In genomic region chr5:153491408-153491807, GRCh38 we compare ENCODE assay signal across 19 cellular contexts. TPM values are rescaled to one million over a fixed set of nuclear protein-coding genes. Genes with fewer than 3 reads are reported as not detected.
A peak's percentile ranks its signal among the peaks of the same experiment; 100 is the strongest.
DNase-seq lines count a peak whose midpoint lies in the region; FAIRE-seq and TF ChIP-seq lines count a peak whose summit lies in the region.
"Had no signal": no experiment of that assay in that cellular context is flagged by ENCODE, and none has a peak within 500 bp of the region (broad histone marks: within the 10 kb centered on the region; RNA-seq: fewer than 3 reads in every experiment).

No MANE protein-coding gene starts in this region.

- dilution Hi-C loops in mammary epithelial cell (cut with HindIII; ENCODE audit: low sequenced_read_pairs), result no loop called here

- no peaks in the 10 kb centered on the region for H3K9me3 ChIP-seq in ES-I3 (ENCODE audit: control insufficient read depth, insufficient read depth, low read length)
- H3K9me3 ChIP-seq in mammary epithelial cell (replicated peaks; ENCODE audit: insufficient read depth, low read length), result no peaks in the 10 kb centered on the region
- H3K9me3 ChIP-seq in iPS-15b (ENCODE audit: control insufficient read depth, insufficient read depth, low read length), result no peaks in the 10 kb centered on the region
- H3K9me3 ChIP-seq: ovary had no signal

- no peaks in the 10 kb centered on the region for H3K36me3 ChIP-seq in ES-I3 (ENCODE audit: insufficient read depth, low read length)
- H3K36me3 ChIP-seq in mammary epithelial cell (ENCODE audit: insufficient read depth, low read length), result no peaks in the 10 kb centered on the region
- H3K36me3 ChIP-seq in iPS-15b (ENCODE audit: control insufficient read depth, insufficient read depth, low read length), result no peaks in the 10 kb centered on the region
- H3K36me3 ChIP-seq in brain microvascular endothelial cell (replicated peaks), result no peaks in the 10 kb centered on the region
- H3K36me3 ChIP-seq: ovary had no signal

- H3K27me3 ChIP-seq in mammary epithelial cell (ENCODE audit: insufficient read depth, low read length) (no peaks in the 10 kb centered on the region), iPS-15b (ENCODE audit: control insufficient read depth, insufficient read depth, low read length) (peaks cover 9% of the 10 kb centered on the region), brain microvascular endothelial cell (replicated peaks) (no peaks in the 10 kb centered on the region)
- H3K27me3 ChIP-seq: ovary had no signal

- H3K9me3 Mint-ChIP-seq in osteocyte (ENCODE audit: unreplicated experiment), result no peaks in the 10 kb centered on the region
- H3K9me3 Mint-ChIP-seq: activated naive CD4-positive, alpha-beta T cell treated with anti-CD3 and anti-CD28 coated beads, Interleukin-2, amount 50 U/mL, for 24 hours; stimulated activated effector memory CD8-positive, alpha-beta T cell treated with anti-CD3 and anti-CD28 coated beads, Interleukin-12 subunit alpha, Interleukin-12 subunit beta, amount 100 ng/mL, for 72 hours had no signal

- H3K27ac ChIP-seq in mammary epithelial cell (ENCODE audit: insufficient read depth, low read depth, low read length) (no peak overlapping the region), brain microvascular endothelial cell (no peak overlapping the region)
- H3K27ac ChIP-seq: ovary had no signal

- H3K4me2 ChIP-seq in mammary epithelial cell (ENCODE audit: insufficient read depth, low read depth, low read length), result no peak overlapping the region

- FAIRE-seq in D721Med (lab: Jason Lieb, UNC), result no peak
- FAIRE-seq: endometrium, islet of Langerhans had no signal

- CTCF ChIA-PET in mammary epithelial cell (lab: Charles Lee; ENCODE audit: low non-redundant PET), result no interaction called here

- H3K4me1 Mint-ChIP-seq in osteocyte (ENCODE audit: unreplicated experiment), result peaks cover 60% of the 10 kb centered on the region
- H3K4me1 Mint-ChIP-seq: activated naive CD4-positive, alpha-beta T cell treated with anti-CD3 and anti-CD28 coated beads, Interleukin-2, amount 50 U/mL, for 24 hours; CD4-positive, alpha-beta memory T cell; stimulated activated effector memory CD8-positive, alpha-beta T cell treated with anti-CD3 and anti-CD28 coated beads, Interleukin-12 subunit alpha, Interleukin-12 subunit beta, amount 100 ng/mL, for 72 hours had no signal

- TF ChIP-seq CTCF in mammary epithelial cell (conservative IDR thresholded peaks at IDR 0.05 in 1 of 2, IDR thresholded peaks at IDR 0.05 in 1 of 2; ENCODE audit: extremely low read depth in 1 of 2, insufficient read depth in 1 of 2, low read depth in 1 of 2, low read length in 2 of 2) (no peak), osteocyte (IDR thresholded peaks at IDR 0.05) (no peak), D721Med (IDR thresholded peaks at IDR 0.05; ENCODE audit: insufficient read depth, missing control alignments) (no peak), brain microvascular endothelial cell (IDR thresholded peaks at IDR 0.05; ENCODE audit: low read depth, low read length, missing control alignments) (no peak)

- H3K4me3 ChIP-seq in mammary epithelial cell (replicated peaks in 1 of 3; ENCODE audit: insufficient read depth in 1 of 3, low read depth in 2 of 3, low read length in 3 of 3) (no peak overlapping the region), iPS-15b (ENCODE audit: low read depth, low read length) (peak overlapping the region; percentile 69), brain microvascular endothelial cell (ENCODE audit: low read depth, low read length) (no peak overlapping the region)
- H3K4me3 ChIP-seq: ovary had no signal

- H3K4me3 Mint-ChIP-seq in osteocyte (ENCODE audit: unreplicated experiment), result peak overlapping the region; percentile 88
- H3K4me3 Mint-ChIP-seq: activated naive CD4-positive, alpha-beta T cell treated with anti-CD3 and anti-CD28 coated beads, Interleukin-2, amount 50 U/mL, for 24 hours; CD4-positive, alpha-beta memory T cell; stimulated activated effector memory CD8-positive, alpha-beta T cell treated with anti-CD3 and anti-CD28 coated beads, Interleukin-12 subunit alpha, Interleukin-12 subunit beta, amount 100 ng/mL, for 72 hours had no signal

- no peaks in the 10 kb centered on the region for H3K79me2 ChIP-seq in mammary epithelial cell (ENCODE audit: insufficient read depth, low read length)

- H3K4me1 ChIP-seq in ES-I3 (ENCODE audit: insufficient read depth, low read length) (peaks cover 8% of the 10 kb centered on the region; the same call in 1 of the 2 replicates), mammary epithelial cell (ENCODE audit: insufficient read depth, low read length) (peaks cover 5% of the 10 kb centered on the region), iPS-15b (ENCODE audit: control insufficient read depth, insufficient read depth, low read length) (peaks cover 10% of the 10 kb centered on the region)

- no peaks in the 10 kb centered on the region for H3K27me3 Mint-ChIP-seq in osteocyte (ENCODE audit: unreplicated experiment)

- H3K9ac ChIP-seq in ES-I3 (ENCODE audit: low read depth, low read length) (peak overlapping the region; percentile 68), mammary epithelial cell (ENCODE audit: insufficient read depth, low read length) (no peak overlapping the region), iPS-15b (ENCODE audit: low read depth, low read length) (peak overlapping the region; percentile 9)

- in situ Hi-C loops in mammary epithelial cell (cut with MboI; ENCODE audit: low sequenced_read_pairs in 2 of 2), result no loop called here
- in situ Hi-C loops in brain microvascular endothelial cell (cut with HindIII; ENCODE audit: low pct_ligation_motif_present, low sequenced_read_pairs), result no loop called here

- BruUV-seq in mammary epithelial cell (replicated peaks; lab: Mats Ljungman, UMichigan), result no TSS peak

- H3K27ac Mint-ChIP-seq in osteocyte (ENCODE audit: unreplicated experiment), result peak overlapping the region; percentile 56
- H3K27ac Mint-ChIP-seq: activated naive CD4-positive, alpha-beta T cell treated with anti-CD3 and anti-CD28 coated beads, Interleukin-2, amount 50 U/mL, for 24 hours; CD4-positive, alpha-beta memory T cell; stimulated activated effector memory CD8-positive, alpha-beta T cell treated with anti-CD3 and anti-CD28 coated beads, Interleukin-12 subunit alpha, Interleukin-12 subunit beta, amount 100 ng/mL, for 72 hours had no signal

- DNase-seq in mammary epithelial cell, result no peak
- no peak for DNase-seq in osteocyte (ENCODE audit: extremely low spot score, unreplicated experiment)
- DNase-seq in NCI-H128 (lab: John Stamatoyannopoulos, UW; ENCODE audit: unreplicated experiment), result no peak
- no peak for DNase-seq in D721Med (ENCODE audit: insufficient read length, low spot score)
- no peak for DNase-seq in midbrain (lab: John Stamatoyannopoulos, UW)
- no peak for DNase-seq in brain microvascular endothelial cell
- DNase-seq: activated CD4-positive, alpha-beta T cell treated with anti-CD3 and anti-CD28 coated beads, Interleukin-2, amount 50 U/mL, for 4 hours; CD4-positive, alpha-beta memory T cell; DMS79 treated with DMSO at 0.1 percent for 48 hours; NCI-H1436 treated with DMSO at 0.1 percent for 48 hours; ovary; RPMI8226; SW 1271 had no signal

- no peaks in the 10 kb centered on the region for H4K20me1 ChIP-seq in mammary epithelial cell (ENCODE audit: insufficient read depth, low read length)

- intact Hi-C loops in mammary epithelial cell (cut with micrococcal nuclease), result loop anchor here (10.0 kb wide), 2 partner anchors 323 to 957 kb away; no protein-coding TSS in a partner anchor

- H3K36me3 Mint-ChIP-seq in osteocyte (ENCODE audit: unreplicated experiment), result no peaks in the 10 kb centered on the region
- H3K36me3 Mint-ChIP-seq: activated naive CD4-positive, alpha-beta T cell treated with anti-CD3 and anti-CD28 coated beads, Interleukin-2, amount 50 U/mL, for 24 hours; CD4-positive, alpha-beta memory T cell; stimulated activated effector memory CD8-positive, alpha-beta T cell treated with anti-CD3 and anti-CD28 coated beads, Interleukin-12 subunit alpha, Interleukin-12 subunit beta, amount 100 ng/mL, for 72 hours had no signal

- H2AFZ ChIP-seq in mammary epithelial cell (ENCODE audit: low read depth, low read length), result peak overlapping the region; percentile 41

- WGBS in mammary epithelial cell (ENCODE audit: low coverage, missing lambda C conversion rate), result 55% methylated on average over 6 of the region's 7 CpGs

RNA-seq across cellular contexts. Expression of gene GRIA1, which starts 0.9 kb away (rescaled TPM):
- under 1 TPM in 1 of 2 donors, not detected in 1; under 0.01 TPM for total RNA-seq in mammary epithelial cell
- polyA plus RNA-seq in mammary epithelial cell, result not detected
- polyA minus RNA-seq in mammary epithelial cell, result not detected
- 48.1 and 48.8 TPM in 2 replicates for total RNA-seq in osteocyte
- total RNA-seq: CD4-positive, alpha-beta memory T cell had no signal
- polyA plus RNA-seq: CD4-positive, alpha-beta memory T cell had no signal

Comparison
In these comparisons a context has a peak if more than half of its experiments do, and no peak if none do; other contexts are left out.
1. RNA of gene GRIA1, which starts 0.9 kb away (total RNA-seq): 48.1 to 48.8 TPM in osteocyte; under 0.01 TPM in mammary epithelial cell; every median in the first group is over 10 times any median in the second.